8 cellular contexts compared by ENCODE assay signal in genomic region chr17:37643829-37644228, GRCh38. TPM values are rescaled to one million over a fixed set of nuclear protein-coding genes. Genes with fewer than 3 reads are reported as not detected.
DNase-seq lines count a peak whose midpoint lies in the region; TF ChIP-seq lines count a peak whose summit lies in the region.

No MANE protein-coding gene starts in this region.

- no peak overlapping the region for H3K27ac Mint-ChIP-seq in endodermal cell

- peak overlapping the region; percentile 97 for H3K4me3 ChIP-seq in NT2/D1 (ENCODE audit: insufficient read length, low read depth)
- H3K4me3 ChIP-seq in endodermal cell (ENCODE audit: low read length) = peak overlapping the region; percentile 98
- peak overlapping the region; percentile 68 to 81 for H3K4me3 ChIP-seq in neutrophil (ENCODE audit: low read depth in 1 of 2, low read length in 1 of 2)

- DNase-seq in Daoy (ENCODE audit: low read depth) (peak; percentile 4), NT2/D1 (ENCODE audit: low read depth, low spot score) (no peak), endodermal cell (no peak), NAMALWA (ENCODE audit: low spot score) (no peak), NCI-H187 (lab: John Stamatoyannopoulos, UW) (no peak), NCI-H345 treated with DMSO at 0.1 percent for 48 hours (lab: John Stamatoyannopoulos, UW; ENCODE audit: unreplicated experiment) (no peak)
- DNase-seq in stimulated activated CD4-positive, alpha-beta T cell treated with anti-CD3 and anti-CD28 coated beads, Interleukin-1b, Interleukin-23, amount 100 ng/mL, for 48 hours = no peak

- H3K27me3 Mint-ChIP-seq in endodermal cell (ENCODE audit: insufficient read depth) = peaks cover 38% of the 10 kb centered on the region

- 81 to 84% methylated on average over 3 of the region's 3 CpGs for WGBS in endodermal cell (ENCODE audit: insufficient coverage in 1 of 2, insufficient read length in 1 of 2), 2 experiments

- H3K9me3 ChIP-seq in NT2/D1 (ENCODE audit: insufficient read depth, low read length) (no peaks in the 10 kb centered on the region), endodermal cell (ENCODE audit: control insufficient read depth, low read length) (no peaks in the 10 kb centered on the region), neutrophil (no peaks in the 10 kb centered on the region)

- H3K9ac ChIP-seq in NT2/D1 (ENCODE audit: insufficient read length, low read depth) (peak overlapping the region; percentile 85), endodermal cell (ENCODE audit: extremely low read depth, low read length, poor library complexity, severe bottlenecking) (peak overlapping the region; percentile 92)

- peak overlapping the region; percentile 93 for H3K4me3 Mint-ChIP-seq in endodermal cell

- H3K36me3 ChIP-seq in NT2/D1 (ENCODE audit: insufficient read depth, insufficient read length, low read length) (peaks cover 31% of the 10 kb centered on the region), endodermal cell (ENCODE audit: control insufficient read depth, insufficient read depth, low read length) (peaks cover 21% of the 10 kb centered on the region), neutrophil (peaks cover 11% of the 10 kb centered on the region)

- H3K27ac ChIP-seq in endodermal cell (ENCODE audit: low read depth, low read length) (no peak overlapping the region), neutrophil (no peak overlapping the region)

- TF ChIP-seq CTCF in endodermal cell (conservative IDR thresholded peaks at IDR 0.05) (no peak), neutrophil (IDR thresholded peaks at IDR 0.05) (no peak)

- H3K27me3 ChIP-seq in NT2/D1 (ENCODE audit: insufficient read depth, insufficient read length) (peaks cover 8% of the 10 kb centered on the region), endodermal cell (ENCODE audit: control insufficient read depth, insufficient read depth, low read length, poor library complexity, severe bottlenecking) (peaks cover 34% of the 10 kb centered on the region), neutrophil (peaks cover 52% of the 10 kb centered on the region)

- H3K9me3 Mint-ChIP-seq in endodermal cell = no peaks in the 10 kb centered on the region

- H3K4me1 Mint-ChIP-seq in endodermal cell = peaks cover 11% of the 10 kb centered on the region

- H3K4me1 ChIP-seq in NT2/D1 (ENCODE audit: insufficient read depth, insufficient read length) (no peaks in the 10 kb centered on the region), endodermal cell (ENCODE audit: control insufficient read depth, insufficient read depth, low read length) (peaks cover 3% of the 10 kb centered on the region), neutrophil (ENCODE audit: control insufficient read depth in 1 of 2, insufficient read depth in 1 of 2, low read depth in 1 of 2, low read length in 1 of 2) (peaks cover 11 to 15% of the 10 kb centered on the region in 2 experiments)

- peaks cover 24% of the 10 kb centered on the region for H3K36me3 Mint-ChIP-seq in endodermal cell (ENCODE audit: low read depth)

RNA-seq across cellular contexts. Expression of gene DDX52, which starts 0.6 kb away (rescaled TPM):
- 22.2 and 26.7 TPM in 2 replicates for total RNA-seq in Daoy (2014; rRNA removed; shearing (Covaris generic))
- 10 to 100 TPM; 51.5 to 63.3 TPM for total RNA-seq in endodermal cell
- 37.7 TPM for polyA plus RNA-seq in endodermal cell (2013, experiment 1 of 2)
- polyA plus RNA-seq in endodermal cell (2013, experiment 2 of 2) = 37.3 TPM

RNA-seq across cellular contexts. Expression of gene SYNRG, which starts 34.6 kb away (rescaled TPM):
- total RNA-seq in Daoy (2014; rRNA removed; shearing (Covaris generic)) = 3.4 and 5.4 TPM in 2 replicates
- total RNA-seq in endodermal cell = 10 to 100 TPM; 47.2 to 52.4 TPM
- polyA plus RNA-seq in endodermal cell (2013, experiment 1 of 2) = 35.8 TPM
- 35.0 TPM for polyA plus RNA-seq in endodermal cell (2013, experiment 2 of 2)
